8 cellular contexts compared by ENCODE assay signal in the genomic region with DNA sequence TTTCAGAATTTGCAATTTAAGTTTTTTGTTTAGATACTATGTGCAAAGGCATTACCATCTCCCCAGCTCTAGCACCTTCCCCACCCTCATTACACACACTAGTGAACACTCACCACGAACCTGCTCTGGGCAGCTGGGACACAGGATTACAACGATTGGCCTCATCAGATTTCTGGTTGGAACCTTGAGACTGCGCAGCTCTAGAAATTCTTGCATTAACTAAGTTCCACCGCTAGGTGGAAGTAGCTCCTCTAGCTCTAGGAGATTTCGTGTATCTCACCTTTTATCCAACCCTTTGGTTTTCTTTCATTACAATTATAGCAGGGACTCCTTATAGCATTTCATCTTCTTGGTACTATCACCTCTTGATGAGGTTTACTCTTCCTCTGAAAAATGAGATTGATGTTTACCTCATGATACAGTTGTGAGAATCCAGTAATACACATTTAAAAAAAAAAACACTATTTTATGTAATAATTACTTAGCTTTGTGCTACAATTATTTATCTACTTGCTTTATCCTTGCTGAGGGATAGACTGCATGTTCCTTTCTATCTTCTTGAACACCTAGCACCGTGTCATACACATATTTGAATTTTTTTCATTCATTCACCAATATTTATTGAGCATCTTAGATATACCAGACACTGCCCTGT. TPM values are rescaled to one million over a fixed set of nuclear protein-coding genes. Genes with fewer than 3 reads are reported as not detected.
DNase-seq lines count a peak whose midpoint lies in the region; ATAC-seq and TF ChIP-seq lines count a peak whose summit lies in the region.

No MANE protein-coding gene starts in this region.

- no peak overlapping the region for H4K91ac ChIP-seq in mesenchymal stem cell (ENCODE audit: low read length)

- no peaks in the 10 kb centered on the region for H3K4me1 ChIP-seq in mesenchymal stem cell (ENCODE audit: control insufficient read depth, insufficient read depth, low read depth, low read length)

- H2BK120ac ChIP-seq in mesenchymal stem cell (ENCODE audit: low read depth, low read length): no peak overlapping the region

- no peak overlapping the region for H3K27ac ChIP-seq in mesenchymal stem cell (ENCODE audit: low read length, poor library complexity, severe bottlenecking)

- no peak overlapping the region for H3K18ac ChIP-seq in mesenchymal stem cell (ENCODE audit: low read depth in 1 of 2, low read length in 2 of 2)

- no peaks in the 10 kb centered on the region for H3K9me3 ChIP-seq in mesenchymal stem cell (ENCODE audit: control insufficient read depth, low read length)

- peak; percentile 95 for ATAC-seq in HG02588 (IDR thresholded peaks at IDR 0.05; ENCODE audit: unreplicated experiment)

- H3K27me3 ChIP-seq in mesenchymal stem cell (ENCODE audit: control insufficient read depth in 1 of 2, insufficient read depth in 1 of 2, low read length in 2 of 2): no peaks in the 10 kb centered on the region

- no peak overlapping the region for H2BK12ac ChIP-seq in mesenchymal stem cell (ENCODE audit: low read length in 2 of 2)

- H3K23ac ChIP-seq in mesenchymal stem cell (ENCODE audit: low read length in 2 of 2): no peak overlapping the region

- no peak overlapping the region for H2BK15ac ChIP-seq in mesenchymal stem cell (ENCODE audit: low read depth, poor library complexity, severe bottlenecking)

- no peak overlapping the region for H3K4ac ChIP-seq in mesenchymal stem cell (ENCODE audit: low read depth in 1 of 2, low read length in 2 of 2)

- WGBS in mesenchymal stem cell: 4% methylated on average over 6 of the region's 6 CpGs

- H2AFZ ChIP-seq in mesenchymal stem cell (ENCODE audit: low read depth, low read length): no peak overlapping the region

- TF ChIP-seq CTCF in AG09319 (IDR thresholded peaks at IDR 0.05; ENCODE audit: low read depth, low read length): peak; percentile 76
- peak; percentile 69 for TF ChIP-seq CTCF in GM13976 (IDR thresholded peaks at IDR 0.05; ENCODE audit: borderline replicate concordance, control extremely low read depth, extremely low read depth, insufficient read depth, missing control alignments)

- DNase-seq in AG09319 (ENCODE audit: extremely low read depth, low read depth) (peak; percentile 19), GM13976 (ENCODE audit: low spot score) (peak; percentile 48), M059J (ENCODE audit: low read depth) (peak; percentile 75), RPMI7951 (ENCODE audit: low read depth) (peak; percentile 67), ecto neural progenitor cell (ENCODE audit: low spot score) (peak; percentile 47), mesenchymal stem cell (peak; percentile 68)
- no peak for DNase-seq in NK-92 treated with Interleukin-12 subunit alpha and Interleukin-12 subunit beta, amount 100 ng/mL, for 24 hours (lab: John Stamatoyannopoulos, UW)

- H3K14ac ChIP-seq in mesenchymal stem cell (ENCODE audit: low read length in 2 of 2): no peak overlapping the region

- no peak overlapping the region for H3K4me3 ChIP-seq in mesenchymal stem cell (ENCODE audit: insufficient read depth in 1 of 2, low read depth in 1 of 2, low read length in 2 of 2)

- H4K8ac ChIP-seq in mesenchymal stem cell (ENCODE audit: low read length): no peak overlapping the region

- no peak overlapping the region for H2AK5ac ChIP-seq in mesenchymal stem cell (ENCODE audit: low read length, severe bottlenecking)

- H2BK5ac ChIP-seq in mesenchymal stem cell (ENCODE audit: low read depth, low read length, poor library complexity, severe bottlenecking): no peak overlapping the region

- H3K79me1 ChIP-seq in mesenchymal stem cell (replicated peaks; ENCODE audit: low read length, poor library complexity, severe bottlenecking): no peaks in the 10 kb centered on the region

- H3K36me3 ChIP-seq in mesenchymal stem cell (ENCODE audit: control insufficient read depth in 1 of 2, insufficient read depth in 2 of 2, low read depth in 1 of 2, low read length in 2 of 2): peaks cover 0 to 30% of the 10 kb centered on the region in 2 experiments

- H3K4me2 ChIP-seq in mesenchymal stem cell (ENCODE audit: low read length, poor library complexity, severe bottlenecking): no peak overlapping the region

- no peak overlapping the region for H3K9ac ChIP-seq in mesenchymal stem cell (ENCODE audit: low read length)

- in situ Hi-C loops in GM13976 (cut with MboI; ENCODE audit: low sequenced_read_pairs, unreplicated experiment): no loop called here

RNA-seq across cellular contexts. Expression of a gene that starts 28.7 kb away (rescaled TPM):
- total RNA-seq in M059J (2014; rRNA removed; shearing (Covaris generic)): 240 and 344 TPM in 2 replicates
- total RNA-seq in RPMI7951 (2014; rRNA removed; shearing (Covaris generic)): 171 and 221 TPM in 2 replicates
- polyA plus RNA-seq in mesenchymal stem cell (2013, experiment 1 of 2): 154 TPM
- polyA plus RNA-seq in mesenchymal stem cell (2013, experiment 2 of 2): 161 TPM
